Comparison of ENCODE assay signal across 10 cellular contexts in the genomic region with DNA sequence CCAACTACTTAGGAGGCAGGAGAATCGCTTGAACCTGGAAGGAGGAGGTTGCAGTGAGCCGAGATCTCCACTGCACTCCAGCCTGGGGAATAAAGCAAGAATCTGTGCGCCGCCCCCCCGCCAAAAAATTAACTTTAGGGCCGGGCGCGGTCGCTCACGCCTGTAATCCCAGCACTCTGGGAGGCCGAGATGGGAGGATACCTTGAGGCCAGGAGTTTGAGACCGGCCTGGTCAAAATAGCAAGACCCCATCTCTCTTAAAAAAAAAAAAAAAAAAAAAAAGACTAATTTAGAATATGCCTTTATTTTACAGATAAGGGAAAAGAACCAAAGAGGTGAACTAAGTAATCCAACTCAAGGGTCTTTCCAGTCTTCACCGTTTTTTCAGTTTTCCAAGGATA. TPM values are rescaled to one million over a fixed set of nuclear protein-coding genes. Genes with fewer than 3 reads are reported as not detected.
DNase-seq lines count a peak whose midpoint lies in the region; ATAC-seq, FAIRE-seq and TF ChIP-seq lines count a peak whose summit lies in the region.
"Had no signal": no experiment of that assay in that cellular context is flagged by ENCODE, and none has a peak within 500 bp of the region (broad histone marks: within the 10 kb centered on the region; RNA-seq: fewer than 3 reads in every experiment).

No MANE protein-coding gene starts in this region.

- dilution Hi-C loops in keratinocyte (cut with MboI; ENCODE audit: extremely low pct_ligation_motif_present, low sequenced_read_pairs): no loop called here

- peaks cover 45% of the 10 kb centered on the region for H3K36me3 Mint-ChIP-seq in T-helper 2 cell treated with Interferon-gamma antibody and Interleukin-4, amounts not matched to agents 5 μg/mL and 100 μg/mL, for 36 hours (ENCODE audit: low read depth)
- peaks cover 20 to 47% of the 10 kb centered on the region in 2 donors for H3K36me3 Mint-ChIP-seq in activated naive CD4-positive, alpha-beta T cell treated with anti-CD3 and anti-CD28 coated beads, Interleukin-2, amount 50 U/mL, for 72 hours

- no peak overlapping the region for H2AFZ ChIP-seq in keratinocyte (ENCODE audit: control insufficient read depth, low read length)

- H3K27me3 Mint-ChIP-seq in T-helper 2 cell treated with Interferon-gamma antibody and Interleukin-4, amounts not matched to agents 5 μg/mL and 100 μg/mL, for 36 hours (ENCODE audit: low read depth): no peaks in the 10 kb centered on the region

- peaks cover 2% of the 10 kb centered on the region for H3K9me1 ChIP-seq in keratinocyte (ENCODE audit: control insufficient read depth, extremely low read depth, insufficient read depth, low read length)

- peaks cover 9% of the 10 kb centered on the region for H4K20me1 ChIP-seq in keratinocyte (ENCODE audit: control insufficient read depth, extremely low read depth, insufficient read depth, low read length)

- H3K4me1 Mint-ChIP-seq in T-helper 2 cell treated with Interferon-gamma antibody and Interleukin-4, amounts not matched to agents 5 μg/mL and 100 μg/mL, for 36 hours (ENCODE audit: low read depth): peaks cover 37% of the 10 kb centered on the region

- no peaks in the 10 kb centered on the region for H3K27me3 ChIP-seq in keratinocyte (ENCODE audit: control insufficient read depth, extremely low read depth, insufficient read depth, low read length)
- H3K27me3 ChIP-seq in subcutaneous abdominal adipose tissue (ENCODE audit: control insufficient read depth in 5 of 5, insufficient read depth in 4 of 5, low read length in 5 of 5): no peaks in the 10 kb centered on the region

- H3K36me3 ChIP-seq in keratinocyte (ENCODE audit: control insufficient read depth in 2 of 2, extremely low read depth in 1 of 2, insufficient read depth in 2 of 2, low read length in 2 of 2) (peaks cover 14 to 27% of the 10 kb centered on the region in 2 experiments), subcutaneous abdominal adipose tissue (ENCODE audit: control insufficient read depth in 5 of 5, insufficient read depth in 5 of 5, low read length in 5 of 5) (peaks cover 3 to 27% (median 22%) of the 10 kb centered on the region in 5 donors)

- H3K9me3 Mint-ChIP-seq in T-helper 2 cell treated with Interferon-gamma antibody and Interleukin-4, amounts not matched to agents 5 μg/mL and 100 μg/mL, for 36 hours: no peaks in the 10 kb centered on the region
- H3K9me3 Mint-ChIP-seq in activated naive CD4-positive, alpha-beta T cell treated with anti-CD3 and anti-CD28 coated beads, Interleukin-2, amount 50 U/mL, for 72 hours: no peaks in the 10 kb centered on the region

- H3K4me3 ChIP-seq in keratinocyte (ENCODE audit: control insufficient read depth in 2 of 3, extremely low read depth in 1 of 3, insufficient read depth in 2 of 3, low read depth in 1 of 3, low read length in 3 of 3) (peak overlapping the region; percentile 67 to 98 (median 85)), subcutaneous abdominal adipose tissue (ENCODE audit: low read depth in 1 of 5, low read length in 5 of 5) (peak overlapping the region; percentile 85 to 100 (median 99))

- in situ Hi-C loops in GM13977 (cut with MboI; ENCODE audit: low pct_unique_long_range_greater_than_20kb, low sequenced_read_pairs, unreplicated experiment): no loop called here

- H3K9ac ChIP-seq in keratinocyte (ENCODE audit: control insufficient read depth, extremely low read depth, insufficient read depth, low read length): peak overlapping the region; percentile 99
- H3K9ac ChIP-seq in subcutaneous abdominal adipose tissue (ENCODE audit: low read length in 5 of 5): peak overlapping the region in 4 of 5 donors; percentile 83 to 94 (median 93)

- TF ChIP-seq CTCF in keratinocyte (optimal IDR thresholded peaks at IDR 0.05 in 1 of 3, IDR thresholded peaks at IDR 0.05 in 1 of 3, conservative IDR thresholded peaks at IDR 0.05 in 1 of 3; ENCODE audit: extremely low read depth in 1 of 3, insufficient read depth in 2 of 3, low read length in 3 of 3) (no peak), GM13977 (IDR thresholded peaks at IDR 0.05; ENCODE audit: extremely low read depth, insufficient read depth, missing control alignments) (no peak)

- peaks cover 59% of the 10 kb centered on the region for H3K79me2 ChIP-seq in keratinocyte (ENCODE audit: control insufficient read depth, insufficient read depth, low read length)

- peak overlapping the region; percentile 96 for H3K27ac Mint-ChIP-seq in T-helper 2 cell treated with Interferon-gamma antibody and Interleukin-4, amounts not matched to agents 5 μg/mL and 100 μg/mL, for 36 hours
- H3K27ac Mint-ChIP-seq in activated naive CD4-positive, alpha-beta T cell treated with anti-CD3 and anti-CD28 coated beads, Interleukin-2, amount 50 U/mL, for 72 hours: peak overlapping the region; percentile 90 to 92

- no peak for DNase-seq in T-helper 2 cell treated with Interferon-gamma antibody and Interleukin-4, amounts not matched to agents 5 μg/mL and 100 μg/mL, for 36 hours (ENCODE audit: low spot score)
- no peak for DNase-seq in T-helper 2 cell
- no peak for DNase-seq in activated naive CD4-positive, alpha-beta T cell treated with anti-CD3 and anti-CD28 coated beads, Interleukin-2, amount 50 U/mL, for 72 hours (ENCODE audit: low spot score in 2 of 2)
- DNase-seq in keratinocyte (ENCODE audit: low read depth, low spot score): no peak
- DNase-seq in GM13977 (ENCODE audit: low spot score): no peak
- DNase-seq in cerebellar nuclear complex (lab: John Stamatoyannopoulos, UW): no peak
- DNase-seq: midbrain had no signal

- H3K4me3 Mint-ChIP-seq in T-helper 2 cell treated with Interferon-gamma antibody and Interleukin-4, amounts not matched to agents 5 μg/mL and 100 μg/mL, for 36 hours: peak overlapping the region; percentile 96

- no peak for FAIRE-seq in keratinocyte (lab: Jason Lieb, UNC)
- FAIRE-seq: TTC549 had no signal

- no peak for ATAC-seq in activated naive CD4-positive, alpha-beta T cell treated with anti-CD3 and anti-CD28 coated beads, Interleukin-2, amount 50 U/mL, for 72 hours
- ATAC-seq in esophagus mucosa: no peak

- H3K4me1 ChIP-seq in keratinocyte (ENCODE audit: control insufficient read depth, extremely low read depth, insufficient read depth, low read length): peaks cover 24% of the 10 kb centered on the region
- peaks cover 4 to 52% (median 44%) of the 10 kb centered on the region in 5 donors for H3K4me1 ChIP-seq in subcutaneous abdominal adipose tissue (ENCODE audit: control insufficient read depth in 5 of 5, insufficient read depth in 5 of 5, low read length in 5 of 5)

- H3K9me3 ChIP-seq in keratinocyte (ENCODE audit: control insufficient read depth, low read depth, low read length) (no peaks in the 10 kb centered on the region), subcutaneous abdominal adipose tissue (ENCODE audit: control insufficient read depth in 5 of 5, low read length in 5 of 5) (no peaks in the 10 kb centered on the region)

- peak overlapping the region; percentile 96 for H3K4me2 ChIP-seq in keratinocyte (ENCODE audit: control insufficient read depth, extremely low read depth, insufficient read depth, low read depth, low read length)

- H3K27ac ChIP-seq in keratinocyte (ENCODE audit: control insufficient read depth, insufficient read depth, low read length) (peak overlapping the region; percentile 97), subcutaneous abdominal adipose tissue (ENCODE audit: low read depth, low read length) (no peak overlapping the region)

RNA-seq across cellular contexts. Expression of gene KANSL2, which starts 1.2 kb away (rescaled TPM):
- total RNA-seq in activated naive CD4-positive, alpha-beta T cell treated with anti-CD3 and anti-CD28 coated beads, Interleukin-2, amount 50 U/mL, for 72 hours: 10 to 100 TPM; 45.9 to 58.5 TPM
- polyA plus RNA-seq in keratinocyte: 36.1 to 42.8 TPM (median 37.8 TPM) in 3 replicates
- 18.7 TPM for polyA plus RNA-seq in keratinocyte (2011; ENCODE audit: low read depth)
- 25.9 and 33.5 TPM in 2 replicates for polyA plus RNA-seq in keratinocyte (2011; cell fraction: cytosol; rRNA removed)
- 66.0 and 78.3 TPM in 2 replicates for polyA plus RNA-seq in keratinocyte (2011; cell fraction: nucleus; rRNA removed)
- polyA plus RNA-seq in keratinocyte (2012; ENCODE audit: low replicate concordance): 23.1 and 26.0 TPM in 2 replicates
- polyA minus RNA-seq in keratinocyte: 32.1 to 46.3 TPM (median 39.7 TPM) in 3 replicates
- polyA minus RNA-seq in keratinocyte (2011; cell fraction: cytosol; rRNA and poly(A)+ RNA removed): 27.8 TPM
- 32.3 and 46.6 TPM in 2 replicates for polyA minus RNA-seq in keratinocyte (2011; cell fraction: nucleus; rRNA and poly(A)+ RNA removed)
- 23.3 TPM for total RNA-seq in esophagus mucosa

RNA-seq across cellular contexts. Expression of gene CCNT1, which starts 35.6 kb away (rescaled TPM):
- total RNA-seq in activated naive CD4-positive, alpha-beta T cell treated with anti-CD3 and anti-CD28 coated beads, Interleukin-2, amount 50 U/mL, for 72 hours: 10 to 100 TPM; 72.9 to 88.2 TPM
- 20.4 to 23.4 TPM (median 22.5 TPM) in 3 replicates for polyA plus RNA-seq in keratinocyte
- 19.1 TPM for polyA plus RNA-seq in keratinocyte (2011; ENCODE audit: low read depth)
- polyA plus RNA-seq in keratinocyte (2011; cell fraction: cytosol; rRNA removed): 4.5 and 11.8 TPM in 2 replicates
- 29.5 and 38.2 TPM in 2 replicates for polyA plus RNA-seq in keratinocyte (2011; cell fraction: nucleus; rRNA removed)
- polyA plus RNA-seq in keratinocyte (2012; ENCODE audit: low replicate concordance): 9.9 and 11.4 TPM in 2 replicates
- 8.4 to 112 TPM (median 107 TPM) in 3 replicates for polyA minus RNA-seq in keratinocyte
- 14.4 TPM for polyA minus RNA-seq in keratinocyte (2011; cell fraction: cytosol; rRNA and poly(A)+ RNA removed)
- 32.2 and 69.1 TPM in 2 replicates for polyA minus RNA-seq in keratinocyte (2011; cell fraction: nucleus; rRNA and poly(A)+ RNA removed)
- 17.9 TPM for total RNA-seq in esophagus mucosa
